In the genomic region with DNA sequence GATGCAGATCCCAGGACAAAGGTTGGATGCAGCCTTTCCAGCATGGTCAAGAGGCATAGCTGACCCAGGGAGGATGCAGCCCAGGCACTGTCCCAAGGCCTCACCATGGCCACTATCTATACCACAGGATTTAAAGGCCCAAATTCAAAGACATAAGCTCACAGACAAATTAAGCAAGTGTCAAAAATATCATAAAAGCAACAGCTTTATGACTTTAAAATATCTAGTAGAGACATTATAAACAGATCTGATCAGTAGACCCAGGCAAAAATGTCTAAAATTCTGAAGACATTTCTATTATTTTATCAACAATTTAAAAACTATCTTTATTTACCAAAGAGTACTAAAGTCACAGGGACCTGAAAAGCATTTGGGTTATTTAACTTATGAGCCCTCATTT, we compare ENCODE assay signal across 10 cellular contexts.
"Had no signal": no experiment of that assay in that cellular context is flagged by ENCODE, and none has a peak within 500 bp of the region (broad histone marks: within the 10 kb centered on the region; RNA-seq: fewer than 3 reads in every experiment).

No MANE protein-coding gene starts in this region.

- H3K4me2 ChIP-seq: KMS-11 had no signal

- H3K27ac ChIP-seq: HL-60, KMS-11 had no signal

- ATAC-seq: HepG2, K562 had no signal

- FAIRE-seq: HepG2, HTR-8/SVneo, K562 had no signal

- H3K4me3 Mint-ChIP-seq: IgD-negative memory B cell had no signal

- H3K4me1 Mint-ChIP-seq: IgD-negative memory B cell had no signal

- H3K4me3 ChIP-seq: K562 had no signal

- H3K9ac ChIP-seq: KMS-11 had no signal

- H3K36me3 Mint-ChIP-seq: IgD-negative memory B cell had no signal

- DNase-seq: IMR-90, Karpas-422, KBM-7, KG1 had no signal

- H3K27ac Mint-ChIP-seq: IgD-negative memory B cell had no signal
